18 cellular contexts compared by ENCODE assay signal in the genomic region with DNA sequence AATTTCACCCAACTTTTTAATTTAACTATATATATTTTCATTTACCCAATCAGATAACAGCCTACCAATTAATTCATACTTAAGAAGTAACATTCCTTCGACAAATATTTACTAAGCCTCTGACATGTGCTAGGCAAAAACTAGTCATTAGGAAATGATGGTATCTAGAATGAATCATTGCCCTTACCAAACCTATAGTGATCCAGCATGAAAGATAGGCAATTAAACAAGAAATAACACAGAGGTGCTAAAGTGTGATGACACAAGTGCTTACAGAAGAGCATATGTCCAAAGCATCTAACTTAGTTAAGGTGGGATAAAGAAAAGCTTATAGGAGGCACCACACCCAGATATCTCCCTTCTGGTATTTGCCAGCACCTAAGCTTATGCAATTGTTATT.
DNase-seq lines count a peak whose midpoint lies in the region; ATAC-seq, FAIRE-seq and TF ChIP-seq lines count a peak whose summit lies in the region.
"Had no signal": no experiment of that assay in that cellular context is flagged by ENCODE, and none has a peak within 500 bp of the region (broad histone marks: within the 10 kb centered on the region; RNA-seq: fewer than 3 reads in every experiment).

No MANE protein-coding gene starts in this region.

- ATAC-seq in activated CD4-positive, alpha-beta T cell treated with anti-CD3 and anti-CD28 coated beads for 36 hours, result peak; percentile 26
- ATAC-seq in PC-3 (peak; percentile 81), pancreas (no peak), GM18520 (IDR thresholded peaks at IDR 0.05; ENCODE audit: unreplicated experiment) (no peak)

- H3K36me3 ChIP-seq in PC-3 (ENCODE audit: low read depth, low read length) (no peaks in the 10 kb centered on the region), pancreas (no peaks in the 10 kb centered on the region), thyroid gland (no peaks in the 10 kb centered on the region)

- CTCF ChIA-PET in activated CD4-positive, alpha-beta T cell treated with anti-CD3 and anti-CD28 coated beads for 36 hours (lab: Charles Lee), result interaction anchor here (0.7 to 1.4 kb wide), 2 partner anchors 10 to 235 kb away, joined by 3 read pairs; no protein-coding TSS in a partner anchor
- CTCF ChIA-PET in PC-3 (lab: Charles Lee), result interaction anchor here (0.6 kb wide), 1 partner anchor 240 kb away, joined by 3 read pairs; no protein-coding TSS in a partner anchor

- no peaks in the 10 kb centered on the region for H3K36me3 Mint-ChIP-seq in activated CD4-positive, alpha-beta T cell treated with anti-CD3 and anti-CD28 coated beads for 36 hours (ENCODE audit: low read depth)

- intact Hi-C loops in activated CD4-positive, alpha-beta T cell treated with anti-CD3 and anti-CD28 coated beads for 36 hours (cut with DNase I, micrococcal nuclease), result no loop called here
- intact Hi-C loops in PC-3 (cut with micrococcal nuclease), result no loop called here
- intact Hi-C loops in pancreas (cut with DNase I), result no loop called here
- intact Hi-C loops in thyroid gland (cut with DNase I), result no loop called here

- no peak overlapping the region for H3K27ac Mint-ChIP-seq in activated CD4-positive, alpha-beta T cell treated with anti-CD3 and anti-CD28 coated beads for 36 hours

- H3F3A ChIP-seq in PC-3 (ENCODE audit: low read length, unreplicated experiment), result no peaks in the 10 kb centered on the region

- no peak overlapping the region for H2AFZ ChIP-seq in PC-3 (ENCODE audit: low read length)

- H3K27ac ChIP-seq in PC-3 (ENCODE audit: low read length) (0 out of 2 replicates have a peak overlapping the region, but pooled peaks have one; percentile 6), epithelial cell of prostate (no peak overlapping the region), pancreas (no peak overlapping the region), thyroid gland (no peak overlapping the region)
- H3K27ac ChIP-seq: C4-2B had no signal

- FAIRE-seq in pancreas (lab: Jason Lieb, UNC), result no peak
- FAIRE-seq: G401.6, GM12892 had no signal

- no peaks in the 10 kb centered on the region for H4K20me1 ChIP-seq in PC-3 (ENCODE audit: low read length)

- H3K4me2 ChIP-seq in PC-3 (ENCODE audit: low read length), result 0 out of 2 replicates have a peak overlapping the region, but pooled peaks have one; percentile 0

- H3K4me3 Mint-ChIP-seq in activated CD4-positive, alpha-beta T cell treated with anti-CD3 and anti-CD28 coated beads for 36 hours, result no peak overlapping the region

- 76 to 84% methylated on average over 1 of the region's 1 CpG for WGBS in pancreas, 2 donors
- WGBS in thyroid gland, 2 donors, result 88 to 96% methylated on average over 1 of the region's 1 CpG

- H3K9me3 ChIP-seq in PC-3 (ENCODE audit: low read length) (no peaks in the 10 kb centered on the region), pancreas (no peaks in the 10 kb centered on the region), thyroid gland (no peaks in the 10 kb centered on the region)

- DNase-seq in activated CD4-positive, alpha-beta T cell treated with anti-CD3 and anti-CD28 coated beads for 36 hours, result no peak
- no peak for DNase-seq in activated CD4-positive, alpha-beta T cell treated with anti-CD3 and anti-CD28 coated beads, Interleukin-2, amount 50 U/mL, for 1 hour
- peak; percentile 71 for DNase-seq in PC-3
- peak; percentile 46 for DNase-seq in epithelial cell of prostate (ENCODE audit: low read depth, low spot score)
- DNase-seq in cerebellar nuclear complex (lab: John Stamatoyannopoulos, UW), result no peak
- DNase-seq in pancreas, result no peak
- DNase-seq in thyroid gland, result no peak
- DNase-seq: COR-L47, MM.1S, NCI-H1105, NCI-H1930, NCI-H2171, NCI-H446 treated with DMSO at 0.1 percent for 48 hours, SW 1271 had no signal

- H3K27me3 ChIP-seq in PC-3 (ENCODE audit: low read length), result no peaks in the 10 kb centered on the region
- peaks cover 0 to 2% (median 0%) of the 10 kb centered on the region in 4 donors for H3K27me3 ChIP-seq in pancreas
- no peaks in the 10 kb centered on the region for H3K27me3 ChIP-seq in thyroid gland

- H3K4me3 ChIP-seq in PC-3 (ENCODE audit: low read length) (no peak overlapping the region), pancreas (no peak overlapping the region), thyroid gland (replicated peaks in 1 of 3) (no peak overlapping the region)

- H3K9ac ChIP-seq in PC-3 (ENCODE audit: low read length), result no peak overlapping the region

- H3K27me3 Mint-ChIP-seq in activated CD4-positive, alpha-beta T cell treated with anti-CD3 and anti-CD28 coated beads for 36 hours, result no peaks in the 10 kb centered on the region

- no peaks in the 10 kb centered on the region for H3K4me1 Mint-ChIP-seq in activated CD4-positive, alpha-beta T cell treated with anti-CD3 and anti-CD28 coated beads for 36 hours

- H3K4me1 ChIP-seq in PC-3 (ENCODE audit: insufficient read depth, low read length) (peaks cover 40% of the 10 kb centered on the region), pancreas (no peaks in the 10 kb centered on the region), thyroid gland (no peaks in the 10 kb centered on the region)

- POLR2A ChIA-PET in activated CD4-positive, alpha-beta T cell treated with anti-CD3 and anti-CD28 coated beads for 36 hours (lab: Charles Lee), result no interaction called here
- POLR2A ChIA-PET in PC-3 (lab: Charles Lee; ENCODE audit: unreplicated experiment), result interaction anchor here (0.6 kb wide), 1 partner anchor 20 kb away, joined by 8 read pairs; no protein-coding TSS in a partner anchor

- TF ChIP-seq CTCF in PC-3 (conservative IDR thresholded peaks at IDR 0.05; ENCODE audit: low read depth, low read length) (no peak), pancreas (IDR thresholded peaks at IDR 0.05) (no peak), thyroid gland (IDR thresholded peaks at IDR 0.05) (no peak)

- H3K79me2 ChIP-seq in PC-3 (ENCODE audit: low read length), result no peaks in the 10 kb centered on the region

- BruUV-seq in PC-3 (replicated peaks; lab: Mats Ljungman, UMichigan), result no TSS peak

- no peaks in the 10 kb centered on the region for H3K9me3 Mint-ChIP-seq in activated CD4-positive, alpha-beta T cell treated with anti-CD3 and anti-CD28 coated beads for 36 hours (ENCODE audit: low read depth)

- no peak for TF ChIP-seq POLR2A in thyroid gland (IDR thresholded peaks at IDR 0.05)

- H3K9me2 ChIP-seq in PC-3 (replicated peaks; ENCODE audit: low read length), result no peaks in the 10 kb centered on the region

Comparison
In these comparisons a context has a peak if more than half of its experiments do, and no peak if none do; other contexts are left out.
1. ATAC-seq: peak in activated CD4-positive, alpha-beta T cell treated with anti-CD3 and anti-CD28 coated beads for 36 hours (single experiment) and PC-3 (single experiment); none in pancreas (0 of 4) and GM18520 (single experiment).
2. DNase-seq: peak in PC-3 (single experiment) and epithelial cell of prostate (single experiment); none in activated CD4-positive, alpha-beta T cell treated with anti-CD3 and anti-CD28 coated beads for 36 hours (single experiment), activated CD4-positive, alpha-beta T cell treated with anti-CD3 and anti-CD28 coated beads, Interleukin-2, amount 50 U/mL, for 1 hour (single experiment), cerebellar nuclear complex (0 of 2), pancreas (0 of 6) and thyroid gland (0 of 2).